ENCODE assay signal across 8 cellular contexts in genomic region chrX:38754102-38754790, GRCh38. TPM values are rescaled to one million over a fixed set of nuclear protein-coding genes. Genes with fewer than 3 reads are reported as not detected.
DNase-seq lines count a peak whose midpoint lies in the region; ATAC-seq and TF ChIP-seq lines count a peak whose summit lies in the region.

No MANE protein-coding gene starts in this region.

- 45 to 47% methylated on average over 6 of the region's 6 CpGs for WGBS in testis, 2 donors

- intact Hi-C loops in lower lobe of right lung (cut with DNase I) (no loop called here), testis (cut with DNase I; ENCODE audit: low total_unique reads) (no loop called here)

- no peaks in the 10 kb centered on the region for H3K27me3 ChIP-seq in Karpas-422 (ENCODE audit: low read length)
- no peaks in the 10 kb centered on the region for H3K27me3 ChIP-seq in lower lobe of right lung (ENCODE audit: low read depth)
- H3K27me3 ChIP-seq in testis: no peaks in the 10 kb centered on the region

- no peak overlapping the region for H3K4me2 ChIP-seq in Karpas-422 (ENCODE audit: low read depth, low read length, poor library complexity, severe bottlenecking)

- H3K4me1 ChIP-seq in Karpas-422 (ENCODE audit: low read length) (no peaks in the 10 kb centered on the region), lower lobe of right lung (no peaks in the 10 kb centered on the region), testis (no peaks in the 10 kb centered on the region)

- no peak overlapping the region for H2AFZ ChIP-seq in Karpas-422 (ENCODE audit: low read length)

- TF ChIP-seq POLR2A in testis (IDR thresholded peaks at IDR 0.05): no peak

- no peaks in the 10 kb centered on the region for H4K20me1 ChIP-seq in Karpas-422 (ENCODE audit: insufficient read depth, low read depth, low read length)

- DNase-seq in NCI-H446 (lab: John Stamatoyannopoulos, UW) (peak; percentile 37 to 54), NCI-H446 treated with DMSO at 0.1 percent for 48 hours (lab: John Stamatoyannopoulos, UW) (no peak), Karpas-422 (peak; percentile 69), RPMI8226 (peak; percentile 52), cerebellar cortex (ENCODE audit: low spot score) (peak; percentile 50), lower lobe of right lung (no peak), testis (peak; percentile 46)

- no peak overlapping the region for H3K27ac ChIP-seq in Karpas-422 (ENCODE audit: low read length)
- no peak overlapping the region for H3K27ac ChIP-seq in lower lobe of right lung
- no peak overlapping the region for H3K27ac ChIP-seq in testis

- H3K79me2 ChIP-seq in Karpas-422 (ENCODE audit: low read length): no peaks in the 10 kb centered on the region

- H3K9me2 ChIP-seq in Karpas-422 (replicated peaks; ENCODE audit: insufficient read depth, low read length): no peaks in the 10 kb centered on the region

- H3K36me3 ChIP-seq in Karpas-422 (ENCODE audit: insufficient read depth, low read length) (no peaks in the 10 kb centered on the region), lower lobe of right lung (no peaks in the 10 kb centered on the region), testis (ENCODE audit: low read depth, missing control alignments) (no peaks in the 10 kb centered on the region)

- TF ChIP-seq CTCF in lower lobe of right lung (IDR thresholded peaks at IDR 0.05) (peak; percentile 56), testis (IDR thresholded peaks at IDR 0.05) (peak; percentile 45 to 67 (median 54))

- ATAC-seq in lower lobe of right lung (peak in 1 of 2 donors; percentile 65), HG03196 (IDR thresholded peaks at IDR 0.05; ENCODE audit: unreplicated experiment) (no peak)

- no peak overlapping the region for H3K9ac ChIP-seq in Karpas-422 (ENCODE audit: low read length)

- no peaks in the 10 kb centered on the region for H3K9me3 ChIP-seq in Karpas-422 (ENCODE audit: low read length)
- H3K9me3 ChIP-seq in lower lobe of right lung: no peaks in the 10 kb centered on the region
- H3K9me3 ChIP-seq in testis: no peaks in the 10 kb centered on the region

- H3K4me3 ChIP-seq in Karpas-422 (ENCODE audit: low read length) (no peak overlapping the region), lower lobe of right lung (no peak overlapping the region), testis (no peak overlapping the region)

RNA-seq across cellular contexts. Expression of gene MID1IP1, which starts 47.0 kb away (rescaled TPM):
- total RNA-seq in Karpas-422 (2014; rRNA removed; shearing (Covaris generic); ENCODE audit: low replicate concordance): not detected in 2 replicates
- total RNA-seq in lower lobe of right lung (95.5 TPM), testis (100 to 1,000 TPM; 102 to 155 TPM)
- polyA plus RNA-seq in testis (ENCODE audit: insufficient read depth, low read depth, low replicate concordance): 53.4 TPM

Comparison
In these comparisons a context has a peak if more than half of its experiments do, and no peak if none do; other contexts are left out.
1. DNase-seq: peak in NCI-H446 (2 of 2), Karpas-422 (single experiment), RPMI8226 (single experiment), cerebellar cortex (single experiment) and testis (single experiment); none in NCI-H446 treated with DMSO at 0.1 percent for 48 hours (single experiment) and lower lobe of right lung (single experiment).
2. RNA of gene MID1IP1, which starts 47.0 kb away (total RNA-seq): 102 to 155 TPM in testis and 95.5 TPM in lower lobe of right lung (single experiment); not detected in Karpas-422; every median in the first group is over 10 times any median in the second.